Comparison of ENCODE assay signal across 11 cellular contexts in the genomic region with DNA sequence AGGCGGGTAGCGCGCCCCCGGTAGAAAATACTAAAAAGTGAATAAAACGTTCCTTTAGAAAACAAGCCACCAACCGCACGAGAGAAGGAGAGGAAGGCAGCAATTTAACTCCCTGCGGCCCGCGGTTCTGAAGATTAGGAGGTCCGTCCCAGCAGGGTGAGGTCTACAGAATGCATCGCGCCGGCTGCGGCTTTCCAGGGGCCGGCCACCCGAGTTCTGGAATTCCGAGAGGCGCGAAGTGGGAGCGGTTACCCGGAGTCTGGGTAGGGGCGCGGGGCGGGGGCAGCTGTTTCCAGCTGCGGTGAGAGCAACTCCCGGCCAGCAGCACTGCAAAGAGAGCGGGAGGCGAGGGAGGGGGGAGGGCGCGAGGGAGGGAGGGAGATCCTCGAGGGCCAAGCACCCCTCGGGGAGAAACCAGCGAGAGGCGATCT.
DNase-seq lines count a peak whose midpoint lies in the region; ATAC-seq and TF ChIP-seq lines count a peak whose summit lies in the region.
"Had no signal": no experiment of that assay in that cellular context is flagged by ENCODE, and none has a peak within 500 bp of the region (broad histone marks: within the 10 kb centered on the region; RNA-seq: fewer than 3 reads in every experiment).

No MANE protein-coding gene starts in this region.

- H3K4me1 ChIP-seq in ascending aorta (no peaks in the 10 kb centered on the region), iPS DF 6.9 (ENCODE audit: control insufficient read depth, insufficient read depth, low read length) (peaks cover 2% of the 10 kb centered on the region; the same call in 1 of the 2 replicates), gastrocnemius medialis (no peaks in the 10 kb centered on the region)

- in situ Hi-C loops in gastrocnemius medialis (cut with MboI; ENCODE audit: low sequenced_read_pairs in 4 of 4), result no loop called here

- H3K27ac ChIP-seq in ascending aorta (no peak overlapping the region), iPS DF 6.9 (ENCODE audit: low read length) (no peak overlapping the region), gastrocnemius medialis (peak overlapping the region in 1 of 4 donors; percentile 28)
- H3K27ac ChIP-seq: neutrophil, Peyer's patch had no signal

- intact Hi-C loops in ascending aorta (cut with DNase I) (no loop called here), gastrocnemius medialis (cut with DNase I; ENCODE audit: low total_unique reads) (no loop called here)

- TF ChIP-seq POLR2A in gastrocnemius medialis (IDR thresholded peaks at IDR 0.05), result no peak

- DNase-seq in HEK293T (ENCODE audit: extremely low spot score) (peak; percentile 14), ascending aorta (ENCODE audit: low spot score in 2 of 2) (no peak), iPS DF 6.9 (ENCODE audit: low read depth, low spot score) (no peak), gastrocnemius medialis (no peak), dermis blood vessel endothelial cell (no peak)
- no peak for DNase-seq in activated effector memory CD4-positive, alpha-beta T cell treated with Interleukin-2 at 50 U/mL for 16 hours
- DNase-seq: Peyer's patch had no signal

- H3K4me3 ChIP-seq in ascending aorta (peak overlapping the region; percentile 57 to 63), iPS DF 6.9 (ENCODE audit: low read length) (peak overlapping the region; percentile 97; the same call in 1 of the 2 replicates), gastrocnemius medialis (peak overlapping the region; percentile 54 to 59 (median 58))
- H3K4me3 ChIP-seq: GM12878 had no signal

- TF ChIP-seq CTCF in ascending aorta (IDR thresholded peaks at IDR 0.05), result no peak
- no peak for TF ChIP-seq CTCF in gastrocnemius medialis (IDR thresholded peaks at IDR 0.05 in 4 of 5, conservative IDR thresholded peaks at IDR 0.05 in 1 of 5)

- CTCF ChIA-PET in HEK293T (lab: Yijun Ruan, JAX), result interaction anchor here (2.7 kb wide), 1 partner anchor 14 kb away, joined by 15 read pairs; no protein-coding TSS in a partner anchor

- no peaks in the 10 kb centered on the region for H3K9me3 ChIP-seq in ascending aorta
- no peaks in the 10 kb centered on the region for H3K9me3 ChIP-seq in iPS DF 6.9 (ENCODE audit: control insufficient read depth, insufficient read depth, low read length)
- H3K9me3 ChIP-seq in gastrocnemius medialis, result no peaks in the 10 kb centered on the region
- H3K9me3 ChIP-seq: neutrophil, Peyer's patch had no signal

- H3K36me3 ChIP-seq in ascending aorta, result no peaks in the 10 kb centered on the region
- no peaks in the 10 kb centered on the region for H3K36me3 ChIP-seq in iPS DF 6.9 (ENCODE audit: control insufficient read depth, insufficient read depth, low read length)
- no peaks in the 10 kb centered on the region for H3K36me3 ChIP-seq in gastrocnemius medialis
- H3K36me3 ChIP-seq: neutrophil, Peyer's patch had no signal

- ATAC-seq in gastrocnemius medialis (no peak), HG03139 (IDR thresholded peaks at IDR 0.05; ENCODE audit: unreplicated experiment) (no peak), HG03135 (IDR thresholded peaks at IDR 0.05; ENCODE audit: unreplicated experiment) (no peak)

- no peaks in the 10 kb centered on the region for H3K27me3 ChIP-seq in ascending aorta
- peaks cover 15% of the 10 kb centered on the region; the same call in 1 of the 2 replicates for H3K27me3 ChIP-seq in iPS DF 6.9 (ENCODE audit: control insufficient read depth, insufficient read depth, low read length)
- H3K27me3 ChIP-seq in gastrocnemius medialis, result peaks cover 9 to 14% (median 10%) of the 10 kb centered on the region in 3 donors

- no CpG with 5 or more reads among the region's 35 CpGs for WGBS in iPS DF 6.9 (ENCODE audit: insufficient coverage, insufficient read length)

- POLR2A ChIA-PET in HEK293T (lab: Yijun Ruan, JAX), result interaction anchor here (0.9 to 1.3 kb wide), 2 partner anchors 11 to 15 kb away, joined by 3 to 4 read pairs; no protein-coding TSS in a partner anchor

TF ChIP-seq in HEK293T, 16 proteins besides CTCF, POLR2A, EP300 and RAD21:
- TF ChIP-seq SP1 (IDR thresholded peaks at IDR 0.05), result no peak
- no peak for TF ChIP-seq SUZ12 (IDR thresholded peaks at IDR 0.05)
